Comparison of ENCODE assay signal across 4 cellular contexts in genomic region chr3:75645548-75645947, GRCh38. TPM values are rescaled to one million over a fixed set of nuclear protein-coding genes. Genes with fewer than 3 reads are reported as not detected.
"Had no signal": no experiment of that assay in that cellular context is flagged by ENCODE, and none has a peak within 500 bp of the region (broad histone marks: within the 10 kb centered on the region; RNA-seq: fewer than 3 reads in every experiment).

No MANE protein-coding gene starts in this region.

RNA-seq across cellular contexts. Expression of gene FRG2C, which starts 18.6 kb away (rescaled TPM):
- total RNA-seq: H1, H9, HT-29, IMR-90 had no signal
- polyA plus RNA-seq: H1, IMR-90 had no signal
